ENCODE assay signal across 8 cellular contexts in the genomic region with DNA sequence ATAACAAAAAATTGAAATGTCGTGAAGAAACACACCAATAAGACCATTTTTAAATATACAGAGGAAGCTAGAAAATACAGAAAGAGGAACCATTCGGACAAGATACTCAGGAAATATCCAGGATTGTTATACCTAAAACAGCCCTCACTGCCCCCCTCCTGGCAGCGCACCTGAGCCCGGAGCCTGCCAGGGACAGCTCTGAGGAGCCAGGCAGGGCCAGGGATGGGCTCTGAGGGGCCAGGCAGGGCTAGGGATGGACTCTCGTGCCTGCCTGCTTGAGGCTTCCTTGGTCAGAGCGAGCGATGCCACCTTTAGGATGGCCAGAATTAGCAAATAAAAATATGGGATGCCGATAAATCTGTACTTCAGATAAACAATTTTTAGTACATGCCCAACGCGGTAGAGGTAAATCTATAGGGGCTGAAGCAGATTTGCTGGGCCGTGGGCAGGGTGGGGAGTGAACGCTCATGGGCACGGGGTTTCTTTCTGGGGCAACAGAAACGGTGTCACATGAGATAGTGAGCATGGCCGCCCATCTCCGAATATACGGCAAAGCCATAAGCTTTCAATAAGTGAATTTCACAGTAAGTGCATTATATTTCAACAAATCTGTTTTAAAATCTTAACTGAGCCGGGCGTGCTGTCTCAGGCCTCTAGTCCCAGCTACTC. TPM values are rescaled to one million over a fixed set of nuclear protein-coding genes. Genes with fewer than 3 reads are reported as not detected.
DNase-seq lines count a peak whose midpoint lies in the region; ATAC-seq and TF ChIP-seq lines count a peak whose summit lies in the region.

No MANE protein-coding gene starts in this region.

- H3K79me1 ChIP-seq in mesenchymal stem cell (replicated peaks; ENCODE audit: low read length, poor library complexity, severe bottlenecking): peaks cover 6% of the 10 kb centered on the region

- H3K4me1 ChIP-seq in heart right ventricle (peaks cover 13 to 62% (median 46%) of the 10 kb centered on the region in 9 donors), mesenchymal stem cell (ENCODE audit: control insufficient read depth, insufficient read depth, low read depth, low read length) (peaks cover 20% of the 10 kb centered on the region), vagina (peaks cover 49% of the 10 kb centered on the region)

- H3K18ac ChIP-seq in mesenchymal stem cell (ENCODE audit: low read depth in 1 of 2, low read length in 2 of 2): no peak overlapping the region

- no peak overlapping the region for H3K14ac ChIP-seq in mesenchymal stem cell (ENCODE audit: low read length in 2 of 2)

- H3K9ac ChIP-seq in mesenchymal stem cell (ENCODE audit: low read length): peak overlapping the region; percentile 88

- no peak overlapping the region for H2BK5ac ChIP-seq in mesenchymal stem cell (ENCODE audit: low read depth, low read length, poor library complexity, severe bottlenecking)

- no peaks in the 10 kb centered on the region for H3K36me3 ChIP-seq in heart right ventricle
- no peaks in the 10 kb centered on the region for H3K36me3 ChIP-seq in mesenchymal stem cell (ENCODE audit: control insufficient read depth in 1 of 2, insufficient read depth in 2 of 2, low read depth in 1 of 2, low read length in 2 of 2)
- no peaks in the 10 kb centered on the region for H3K36me3 ChIP-seq in vagina

- TF ChIP-seq POLR2A in vagina (IDR thresholded peaks at IDR 0.05): no peak

- H3K4me3 ChIP-seq in heart right ventricle (peak overlapping the region; percentile 53 to 93 (median 76)), astrocyte of the cerebellum (ENCODE audit: low read depth, low read length) (peak overlapping the region; percentile 74), mesenchymal stem cell (ENCODE audit: insufficient read depth in 1 of 2, low read depth in 1 of 2, low read length in 2 of 2) (peak overlapping the region in 1 of 2 experiments; percentile 84), vagina (peak overlapping the region; percentile 67 to 85)

- no peak overlapping the region for H2BK120ac ChIP-seq in mesenchymal stem cell (ENCODE audit: low read depth, low read length)

- ATAC-seq in heart right ventricle (no peak), Right ventricle myocardium superior (ENCODE audit: poor library complexity) (no peak)

- H2AK5ac ChIP-seq in mesenchymal stem cell (ENCODE audit: low read length, severe bottlenecking): no peak overlapping the region

- TF ChIP-seq CTCF in heart right ventricle (IDR thresholded peaks at IDR 0.05) (no peak), astrocyte of the cerebellum (IDR thresholded peaks at IDR 0.05; ENCODE audit: low read depth, low read length, missing control alignments) (no peak), vagina (IDR thresholded peaks at IDR 0.05) (no peak)

- no peak for DNase-seq in heart right ventricle
- DNase-seq in Right ventricle myocardium superior: no peak
- DNase-seq in astrocyte of the cerebellum (ENCODE audit: low read depth): no peak
- DNase-seq in mesenchymal stem cell: no peak
- no peak for DNase-seq in vagina (ENCODE audit: extremely low spot score in 2 of 2)
- DNase-seq in D341Med (ENCODE audit: low spot score): no peak
- DNase-seq in DMS79 (lab: John Stamatoyannopoulos, UW): no peak
- no peak for DNase-seq in NCI-H1436 (lab: John Stamatoyannopoulos, UW)

- no peak overlapping the region for H4K8ac ChIP-seq in mesenchymal stem cell (ENCODE audit: low read length)

- H3K27ac ChIP-seq in heart right ventricle: peak overlapping the region in 9 of 10 donors; percentile 91 to 99 (median 96)
- H3K27ac ChIP-seq in mesenchymal stem cell (ENCODE audit: low read length, poor library complexity, severe bottlenecking): no peak overlapping the region
- peak overlapping the region; percentile 93 for H3K27ac ChIP-seq in vagina

- H3K27me3 ChIP-seq in heart right ventricle (no peaks in the 10 kb centered on the region), mesenchymal stem cell (ENCODE audit: control insufficient read depth in 1 of 2, insufficient read depth in 1 of 2, low read length in 2 of 2) (no peaks in the 10 kb centered on the region), vagina (no peaks in the 10 kb centered on the region)

- H3K23ac ChIP-seq in mesenchymal stem cell (ENCODE audit: low read length in 2 of 2): no peak overlapping the region

- H2BK15ac ChIP-seq in mesenchymal stem cell (ENCODE audit: low read depth, poor library complexity, severe bottlenecking): no peak overlapping the region

- H2AFZ ChIP-seq in mesenchymal stem cell (ENCODE audit: low read depth, low read length): no peak overlapping the region

- intact Hi-C loops in heart right ventricle (cut with DNase I) (loop anchor here in 4 of 10 donors (2.0 to 10.0 kb wide), 2 partner anchors 19 to 47 kb away; partner anchors contain the start of gene CSNK1D (in 2 of the 4)), Right ventricle myocardium superior (cut with DNase I) (loop anchor here (10.0 kb wide), 1 partner anchor 57 kb away; no protein-coding TSS in a partner anchor), vagina (cut with DNase I) (no loop called here)

- WGBS in heart right ventricle, 2 donors: 87 to 91% methylated on average over 19 of the region's 19 CpGs
- WGBS in mesenchymal stem cell: 92% methylated on average over 19 of the region's 19 CpGs

- peak overlapping the region in 1 of 2 experiments; percentile 31 for H2BK12ac ChIP-seq in mesenchymal stem cell (ENCODE audit: low read length in 2 of 2)

- H3K9me3 ChIP-seq in heart right ventricle (no peaks in the 10 kb centered on the region), mesenchymal stem cell (ENCODE audit: control insufficient read depth, low read length) (no peaks in the 10 kb centered on the region), vagina (no peaks in the 10 kb centered on the region)

- H3K4ac ChIP-seq in mesenchymal stem cell (ENCODE audit: low read depth in 1 of 2, low read length in 2 of 2): peak overlapping the region in 1 of 2 experiments; percentile 47

- in situ Hi-C loops in astrocyte of the cerebellum (cut with HindIII; ENCODE audit: low sequenced_read_pairs): no loop called here

- H3K4me2 ChIP-seq in mesenchymal stem cell (ENCODE audit: low read length, poor library complexity, severe bottlenecking): peak overlapping the region; percentile 94

- no peak overlapping the region for H4K91ac ChIP-seq in mesenchymal stem cell (ENCODE audit: low read length)

RNA-seq across cellular contexts. Expression of gene CSNK1D, which starts 18.2 kb away (rescaled TPM):
- total RNA-seq in heart right ventricle (10 to 100 TPM; 56.8 to 72.7 (median 67.8) TPM), Right ventricle myocardium superior (54.4 TPM), vagina (67.8 TPM)
- 10 to 100 TPM; 54.4 to 58.1 TPM for polyA plus RNA-seq in heart right ventricle
- 100 TPM for polyA plus RNA-seq in mesenchymal stem cell (2013, experiment 1 of 2)
- polyA plus RNA-seq in mesenchymal stem cell (2013, experiment 2 of 2): 98.8 TPM

RNA-seq across cellular contexts. Expression of gene CD7, which starts 25.7 kb away (rescaled TPM):
- total RNA-seq in heart right ventricle (1 to 10 TPM in 2 of 10 donors, under 1 TPM in 7, not detected in 1; 0.15 to 6.0 (median 0.36) TPM), Right ventricle myocardium superior (0.75 TPM), vagina (5.2 TPM)
- under 1 TPM; 0.66 to 0.81 TPM for polyA plus RNA-seq in heart right ventricle
- polyA plus RNA-seq in mesenchymal stem cell (2013, experiment 1 of 2): 0.03 TPM
- polyA plus RNA-seq in mesenchymal stem cell (2013, experiment 2 of 2): 0.12 TPM

RNA-seq across cellular contexts. Expression of gene SECTM1, which starts 41.9 kb away (rescaled TPM):
- 10 to 100 TPM in 1 of 10 donors, 1 to 10 TPM in 9; 1.7 to 29.9 (median 3.9) TPM for total RNA-seq in heart right ventricle
- 1 to 10 TPM; 2.7 to 3.2 TPM for polyA plus RNA-seq in heart right ventricle
- total RNA-seq in Right ventricle myocardium superior: 4.3 TPM
- polyA plus RNA-seq in mesenchymal stem cell (2013, experiment 1 of 2): 3.1 TPM
- polyA plus RNA-seq in mesenchymal stem cell (2013, experiment 2 of 2): 3.2 TPM
- total RNA-seq in vagina: 37.1 TPM
